8 cellular contexts compared by ENCODE assay signal in the genomic region with DNA sequence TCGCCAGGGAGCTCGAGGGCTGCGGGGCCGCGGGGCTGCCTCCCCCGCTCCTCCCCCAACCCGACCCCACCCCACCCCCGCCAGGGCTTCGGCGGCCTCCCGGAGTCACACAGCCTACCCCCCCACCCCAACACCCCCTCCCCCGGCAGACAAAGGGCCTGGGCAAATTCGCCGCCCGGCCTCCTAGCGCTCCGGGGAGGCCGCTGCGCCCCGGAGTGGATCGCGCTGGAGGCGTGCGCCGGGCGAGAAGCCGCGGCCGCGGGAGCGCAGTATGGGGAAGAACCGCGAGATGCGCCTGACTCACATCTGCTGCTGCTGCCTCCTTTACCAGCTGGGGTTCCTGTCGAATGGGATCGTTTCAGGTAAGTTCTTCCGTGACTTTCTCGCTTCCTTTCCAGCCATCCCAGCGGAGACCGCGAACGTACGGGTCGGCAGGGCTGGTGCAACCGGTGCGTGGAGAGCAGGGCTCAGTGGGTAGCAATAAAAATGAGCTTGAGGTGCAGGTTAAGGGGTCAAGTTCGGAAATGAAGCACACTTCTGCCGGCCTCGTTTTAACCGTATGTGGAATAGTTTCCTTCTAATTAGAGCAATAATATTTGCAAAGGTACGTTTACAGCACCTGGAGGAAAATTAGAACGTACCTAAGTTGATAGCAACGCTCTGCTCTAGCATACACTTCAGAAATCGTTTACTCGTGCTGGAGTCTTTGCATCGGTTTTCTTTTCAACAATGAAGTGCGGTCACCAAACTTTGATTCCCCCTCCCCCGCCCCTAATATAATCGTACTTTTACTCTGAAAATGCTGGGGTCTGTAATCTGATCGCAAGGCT. TPM values are rescaled to one million over a fixed set of nuclear protein-coding genes. Genes with fewer than 3 reads are reported as not detected.
DNase-seq lines count a peak whose midpoint lies in the region; ATAC-seq and TF ChIP-seq lines count a peak whose summit lies in the region.

A gene with protein sequence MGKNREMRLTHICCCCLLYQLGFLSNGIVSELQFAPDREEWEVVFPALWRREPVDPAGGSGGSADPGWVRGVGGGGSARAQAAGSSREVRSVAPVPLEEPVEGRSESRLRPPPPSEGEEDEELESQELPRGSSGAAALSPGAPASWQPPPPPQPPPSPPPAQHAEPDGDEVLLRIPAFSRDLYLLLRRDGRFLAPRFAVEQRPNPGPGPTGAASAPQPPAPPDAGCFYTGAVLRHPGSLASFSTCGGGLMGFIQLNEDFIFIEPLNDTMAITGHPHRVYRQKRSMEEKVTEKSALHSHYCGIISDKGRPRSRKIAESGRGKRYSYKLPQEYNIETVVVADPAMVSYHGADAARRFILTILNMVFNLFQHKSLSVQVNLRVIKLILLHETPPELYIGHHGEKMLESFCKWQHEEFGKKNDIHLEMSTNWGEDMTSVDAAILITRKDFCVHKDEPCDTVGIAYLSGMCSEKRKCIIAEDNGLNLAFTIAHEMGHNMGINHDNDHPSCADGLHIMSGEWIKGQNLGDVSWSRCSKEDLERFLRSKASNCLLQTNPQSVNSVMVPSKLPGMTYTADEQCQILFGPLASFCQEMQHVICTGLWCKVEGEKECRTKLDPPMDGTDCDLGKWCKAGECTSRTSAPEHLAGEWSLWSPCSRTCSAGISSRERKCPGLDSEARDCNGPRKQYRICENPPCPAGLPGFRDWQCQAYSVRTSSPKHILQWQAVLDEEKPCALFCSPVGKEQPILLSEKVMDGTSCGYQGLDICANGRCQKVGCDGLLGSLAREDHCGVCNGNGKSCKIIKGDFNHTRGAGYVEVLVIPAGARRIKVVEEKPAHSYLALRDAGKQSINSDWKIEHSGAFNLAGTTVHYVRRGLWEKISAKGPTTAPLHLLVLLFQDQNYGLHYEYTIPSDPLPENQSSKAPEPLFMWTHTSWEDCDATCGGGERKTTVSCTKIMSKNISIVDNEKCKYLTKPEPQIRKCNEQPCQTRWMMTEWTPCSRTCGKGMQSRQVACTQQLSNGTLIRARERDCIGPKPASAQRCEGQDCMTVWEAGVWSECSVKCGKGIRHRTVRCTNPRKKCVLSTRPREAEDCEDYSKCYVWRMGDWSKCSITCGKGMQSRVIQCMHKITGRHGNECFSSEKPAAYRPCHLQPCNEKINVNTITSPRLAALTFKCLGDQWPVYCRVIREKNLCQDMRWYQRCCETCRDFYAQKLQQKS (plus strand): TSS at position 178 of the 830 bp plus-strand sequence. CDS start 94 bp downstream, at position 272.

- H3K9me3 ChIP-seq in endocrine pancreas (ENCODE audit: control insufficient read depth, low read length) = no peaks in the 10 kb centered on the region

- H3K4me1 ChIP-seq in endocrine pancreas (ENCODE audit: control insufficient read depth, insufficient read depth, low read length) = no peaks in the 10 kb centered on the region

- peaks cover 2% of the 10 kb centered on the region for H3K27me3 ChIP-seq in endocrine pancreas (ENCODE audit: control insufficient read depth, insufficient read depth, low read length)

- intact Hi-C loops in natural killer cell (cut with micrococcal nuclease) = no loop called here

- H3K4me3 ChIP-seq in AG09309 (ENCODE audit: control insufficient read depth, low read depth, low read length) = peak within 1 kb of the TSS; percentile 38
- H3K4me3 ChIP-seq in endocrine pancreas (ENCODE audit: control insufficient read depth, insufficient read depth, low read length) = peak within 1 kb of the TSS; percentile 57

- H3K27ac Mint-ChIP-seq in memory B cell = no peak within 1 kb of the TSS
- peak within 1 kb of the TSS; percentile 87 for H3K27ac Mint-ChIP-seq in type B pancreatic cell
- H3K27ac Mint-ChIP-seq in natural killer cell = no peak within 1 kb of the TSS

- H3K4me3 Mint-ChIP-seq in memory B cell = peak within 1 kb of the TSS; percentile 54
- peak within 1 kb of the TSS; percentile 99 for H3K4me3 Mint-ChIP-seq in type B pancreatic cell
- H3K4me3 Mint-ChIP-seq in natural killer cell = no peak within 1 kb of the TSS

- no peak within 1 kb of the TSS for H3K9ac ChIP-seq in endocrine pancreas (ENCODE audit: control insufficient read depth, insufficient read depth, low read length)

- H3K9me3 Mint-ChIP-seq in memory B cell = peaks cover 1% of the 10 kb centered on the region
- no peaks in the 10 kb centered on the region for H3K9me3 Mint-ChIP-seq in type B pancreatic cell
- peaks cover 5 to 10% of the 10 kb centered on the region in 2 donors for H3K9me3 Mint-ChIP-seq in natural killer cell

- peak; percentile 65 for ATAC-seq in GM21825 (IDR thresholded peaks at IDR 0.05; ENCODE audit: unreplicated experiment)
- no peak for ATAC-seq in memory B cell (ENCODE audit: low read depth)
- ATAC-seq in natural killer cell = no peak

- H3K36me3 Mint-ChIP-seq in memory B cell (peaks cover 3% of the 10 kb centered on the region), type B pancreatic cell (no peaks in the 10 kb centered on the region), natural killer cell (peaks cover 14% of the 10 kb centered on the region)

- H3K36me3 ChIP-seq in endocrine pancreas (ENCODE audit: control insufficient read depth, insufficient read depth, low read length) = no peaks in the 10 kb centered on the region

- no peak for TF ChIP-seq CTCF in AG09309 (IDR thresholded peaks at IDR 0.05; ENCODE audit: control insufficient read depth, insufficient read depth, low read depth, low read length, missing control alignments)
- TF ChIP-seq CTCF in type B pancreatic cell (conservative IDR thresholded peaks at IDR 0.05) = no peak
- TF ChIP-seq CTCF in natural killer cell (IDR thresholded peaks at IDR 0.05) = no peak

- DNase-seq in AG09309 (ENCODE audit: low read depth) (no peak), RPMI8226 (peak; percentile 11), memory B cell (ENCODE audit: low spot score in 2 of 2) (no peak), type B pancreatic cell (ENCODE audit: extremely low spot score, unreplicated experiment) (peak; percentile 73), NCI-H2196 (lab: John Stamatoyannopoulos, UW; ENCODE audit: unreplicated experiment) (no peak), natural killer cell (no peak)

- peaks cover 17% of the 10 kb centered on the region for H3K27me3 Mint-ChIP-seq in memory B cell
- peaks cover 20% of the 10 kb centered on the region for H3K27me3 Mint-ChIP-seq in type B pancreatic cell
- peaks cover 11 to 20% of the 10 kb centered on the region in 2 donors for H3K27me3 Mint-ChIP-seq in natural killer cell (ENCODE audit: low read depth in 2 of 2)

- H3K4me1 Mint-ChIP-seq in memory B cell (peaks cover 13% of the 10 kb centered on the region), type B pancreatic cell (ENCODE audit: unreplicated experiment) (peaks cover 22% of the 10 kb centered on the region), natural killer cell (no peaks in the 10 kb centered on the region)

RNA-seq across cellular contexts. Expression of the gene that starts here (rescaled TPM):
- 9.3 and 12.7 TPM in 2 replicates for total RNA-seq in type B pancreatic cell (ENCODE audit: low replicate concordance)
- not detected for total RNA-seq in natural killer cell

Comparison
In these comparisons a context has a peak if more than half of its experiments do, and no peak if none do; other contexts are left out.
1. RNA of the gene that starts here (total RNA-seq): 9.3 to 12.7 TPM in type B pancreatic cell; not detected in natural killer cell; every median in the first group is over 10 times any median in the second.
2. DNase-seq: peak in RPMI8226 (single experiment) and type B pancreatic cell (single experiment); none in AG09309 (single experiment), memory B cell (0 of 2), NCI-H2196 (single experiment) and natural killer cell (single experiment).